ENCODE assay signal across 31 cellular contexts in the genomic region with DNA sequence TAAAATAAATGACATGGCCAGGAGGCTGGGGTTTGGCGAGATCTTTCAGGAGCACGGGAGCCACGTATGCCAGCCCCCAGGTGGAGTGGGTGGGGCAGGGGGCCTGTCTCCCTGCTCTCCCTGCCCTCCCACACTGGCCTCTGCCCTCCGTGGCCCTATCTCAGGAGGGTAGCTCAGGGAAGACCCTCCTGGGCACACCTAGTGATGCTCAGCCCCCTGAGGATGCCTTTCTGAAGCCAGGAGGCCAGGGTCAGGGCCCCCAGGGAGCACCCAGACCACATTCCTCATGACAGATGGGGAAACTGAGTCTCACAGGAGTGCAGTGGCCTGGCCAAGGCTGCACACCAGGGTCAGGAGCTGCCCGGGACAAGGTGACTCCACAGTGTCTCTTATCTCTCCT.
"Had no signal": no experiment of that assay in that cellular context is flagged by ENCODE, and none has a peak within 500 bp of the region (broad histone marks: within the 10 kb centered on the region; RNA-seq: fewer than 3 reads in every experiment).

No MANE protein-coding gene starts in this region.

- H3K4me3 Mint-ChIP-seq: activated B cell treated with CpG ODN at 0.5 μM for 24 hours; activated CD8-positive, alpha-beta T cell treated with anti-CD3 and anti-CD28 coated beads for 36 hours; activated T-cell treated with anti-CD3 and anti-CD28 coated beads, Interleukin-2, amount 50 U/mL, for 4 hours; activated T-helper 17 cell treated with anti-CD3 and anti-CD28 coated beads, Interleukin-2, amount 50 U/mL, for 72 hours; nephron; T-helper 1 cell treated with Interleukin-12 subunit alpha and Interleukin-12 subunit beta and Interleukin-4 antibody, amounts not matched to agents 30 μg/mL and 1 μg/mL, for 36 hours had no signal

- ATAC-seq: activated CD8-positive, alpha-beta T cell treated with anti-CD3 and anti-CD28 coated beads for 36 hours; activated naive CD4-positive, alpha-beta T cell treated with anti-CD3 and anti-CD28 coated beads, Interleukin-2, amount 50 U/mL, for 72 hours; activated T-cell treated with anti-CD3 and anti-CD28 coated beads, Interleukin-2, amount 50 U/mL, for 4 hours; activated T-helper 17 cell treated with anti-CD3 and anti-CD28 coated beads, Interleukin-2, amount 50 U/mL, for 72 hours; body of pancreas; esophagus mucosa; foreskin keratinocyte; heart right ventricle; left lobe of liver; lower lobe of right lung; right lobe of liver; upper lobe of right lung had no signal

- H3K27ac Mint-ChIP-seq: activated B cell treated with CpG ODN at 0.5 μM for 24 hours; activated CD8-positive, alpha-beta T cell treated with anti-CD3 and anti-CD28 coated beads for 36 hours; nephron had no signal

- H3K36me3 ChIP-seq: adrenal gland, right lobe of liver had no signal

- H3K4me1 Mint-ChIP-seq: activated B cell treated with CpG ODN at 0.5 μM for 24 hours; activated T-helper 17 cell treated with anti-CD3 and anti-CD28 coated beads, Interleukin-2, amount 50 U/mL, for 72 hours; nephron had no signal

- DNase-seq: activated B cell treated with CpG ODN at 0.5 μM for 24 hours; activated CD4-positive, alpha-beta T cell treated with anti-CD3 and anti-CD28 coated beads, Interleukin-2, amount 50 U/mL, for 1 hour; activated CD8-positive, alpha-beta T cell treated with anti-CD3 and anti-CD28 coated beads for 36 hours; activated gamma-delta T cell treated with Interleukin-2 at 50 U/mL for 16 hours; activated T-cell treated with anti-CD3 and anti-CD28 coated beads, Interleukin-2, amount 50 U/mL, for 4 hours; adrenal gland; aorta; body of pancreas; cerebellar nuclear complex; dorsolateral prefrontal cortex; foreskin keratinocyte; heart right ventricle; kidney glomerular epithelial cell; lower lobe of right lung; mesenchymal stem cell; right lobe of liver; stimulated activated CD4-positive, alpha-beta T cell treated with anti-CD3 and anti-CD28 coated beads, Interleukin-4, amount 100 ng/mL, for 24 hours; stimulated activated naive CD4-positive, alpha-beta T cell; SW 1271; tibial artery; upper lobe of right lung had no signal

- H3K27ac ChIP-seq: adrenal gland, body of pancreas, coronary artery, dorsolateral prefrontal cortex, foreskin keratinocyte, heart right ventricle, lower lobe of right lung, neutrophil, right lobe of liver, skin epidermis, suprapubic skin, tibial artery, upper lobe of right lung had no signal

- H3K4me1 ChIP-seq: adrenal gland, body of pancreas, foreskin keratinocyte, lower lobe of right lung, suprapubic skin, tibial artery, upper lobe of right lung had no signal

- H3K27me3 Mint-ChIP-seq: activated B cell treated with CpG ODN at 0.5 μM for 24 hours; activated CD8-positive, alpha-beta T cell treated with anti-CD3 and anti-CD28 coated beads for 36 hours; activated T-helper 17 cell treated with anti-CD3 and anti-CD28 coated beads, Interleukin-2, amount 50 U/mL, for 72 hours had no signal

- H3K9me3 Mint-ChIP-seq: activated B cell treated with CpG ODN at 0.5 μM for 24 hours; activated T-cell treated with anti-CD3 and anti-CD28 coated beads, Interleukin-2, amount 50 U/mL, for 4 hours; activated T-helper 17 cell treated with anti-CD3 and anti-CD28 coated beads, Interleukin-2, amount 50 U/mL, for 72 hours; nephron had no signal

- H3K9me3 ChIP-seq: adrenal gland, body of pancreas, heart right ventricle, lower lobe of right lung, neutrophil, right lobe of liver, suprapubic skin, tibial artery, upper lobe of right lung had no signal

- H3K4me3 ChIP-seq: adrenal gland, body of pancreas, coronary artery, dorsolateral prefrontal cortex, heart right ventricle, lower lobe of right lung, right lobe of liver, skin epidermis, suprapubic skin, tibial artery, upper lobe of right lung had no signal

- H3K27me3 ChIP-seq: adrenal gland, body of pancreas, dorsolateral prefrontal cortex, foreskin keratinocyte, heart right ventricle, neutrophil, right lobe of liver, suprapubic skin, tibial artery, upper lobe of right lung had no signal
